31 cellular contexts compared by ENCODE assay signal in genomic region chr13:77061362-77061761, GRCh38.
"Had no signal": no experiment of that assay in that cellular context is flagged by ENCODE, and none has a peak within 500 bp of the region (broad histone marks: within the 10 kb centered on the region; RNA-seq: fewer than 3 reads in every experiment).

No MANE protein-coding gene starts in this region.

- H3K4me3 ChIP-seq: coronary artery, dorsolateral prefrontal cortex, gastrocnemius medialis, heart left ventricle had no signal

- ATAC-seq: activated CD4-positive, alpha-beta T cell treated with anti-CD3 and anti-CD28 coated beads for 36 hours; activated CD8-positive, alpha-beta memory T cell treated with anti-CD3 and anti-CD28 coated beads, Interleukin-2, amount 10 ng/mL, durations not matched to agents 7 days and 5 days; activated CD8-positive, alpha-beta T cell treated with anti-CD3 and anti-CD28 coated beads, Interleukin-2, amount 10 ng/mL, durations not matched to agents 7 days and 5 days; esophagus mucosa; foreskin keratinocyte; gastrocnemius medialis; heart left ventricle had no signal

- H3K27me3 ChIP-seq: brain microvascular endothelial cell, dorsolateral prefrontal cortex, foreskin keratinocyte, gastrocnemius medialis, heart left ventricle had no signal

- H3K27ac ChIP-seq: brain microvascular endothelial cell, coronary artery, dorsolateral prefrontal cortex, foreskin keratinocyte, gastrocnemius medialis, heart left ventricle had no signal

- FAIRE-seq: astrocyte, bronchial epithelial cell had no signal

- H3K27ac Mint-ChIP-seq: activated CD4-positive, alpha-beta memory T cell treated with anti-CD3 and anti-CD28 coated beads for 36 hours; activated CD4-positive, alpha-beta T cell treated with anti-CD3 and anti-CD28 coated beads for 36 hours; activated CD4-positive, alpha-beta T cell treated with anti-CD3 and anti-CD28 coated beads, Interleukin-2, amount 10 ng/mL, durations not matched to agents 24 days and 14 days; activated CD8-positive, alpha-beta memory T cell treated with anti-CD3 and anti-CD28 coated beads, Interleukin-2, amount 10 ng/mL, durations not matched to agents 7 days and 5 days; activated CD8-positive, alpha-beta T cell treated with anti-CD3 and anti-CD28 coated beads, Interleukin-2, amount 10 ng/mL, durations not matched to agents 7 days and 5 days; activated T-helper 1 cell treated with anti-CD3 and anti-CD28 coated beads, Interleukin-12 subunit alpha, Interleukin-12 subunit beta, Interleukin-2, Interleukin-4 antibody, amounts not matched to agents 30 ng/mL and 10 ng/mL and 1 ng/mL, durations not matched to agents 14 hours and 24 hours and 36 hours; activated T-helper 2 cell treated with anti-CD3 and anti-CD28 coated beads, Interferon-gamma antibody, Interleukin-2, Interleukin-4, amounts not matched to agents 10 μg/mL and 5 μg/mL and 100 μg/mL, durations not matched to agents 14 hours and 24 hours and 36 hours; dendritic cell treated with granulocyte-macrophage colony-stimulating factor and Interleukin-4, amounts not matched to agents 40 ng/mL and 50 ng/mL, for 4 days; endodermal cell had no signal

- H3K4me1 Mint-ChIP-seq: activated CD4-positive, alpha-beta T cell treated with anti-CD3 and anti-CD28 coated beads, Interleukin-2, amount 10 ng/mL, durations not matched to agents 24 days and 14 days; activated CD8-positive, alpha-beta memory T cell treated with anti-CD3 and anti-CD28 coated beads, Interleukin-2, amount 10 ng/mL, durations not matched to agents 7 days and 5 days; central memory CD8-positive, alpha-beta T cell had no signal

- DNase-seq: activated CD4-positive, alpha-beta memory T cell treated with anti-CD3 and anti-CD28 coated beads for 36 hours; activated CD4-positive, alpha-beta T cell treated with anti-CD3 and anti-CD28 coated beads for 36 hours; activated CD4-positive, alpha-beta T cell treated with anti-CD3 and anti-CD28 coated beads, Interleukin-2, amount 10 ng/mL, durations not matched to agents 24 days and 14 days; activated CD4-positive, CD25-positive, alpha-beta regulatory T cell; activated CD4-positive, CD25-positive, alpha-beta regulatory T cell treated with anti-CD3 and anti-CD28 coated beads, Interleukin-2, amount 50 U/mL, for 72 hours; activated CD8-positive, alpha-beta memory T cell treated with anti-CD3 and anti-CD28 coated beads, Interleukin-2, amount 10 ng/mL, durations not matched to agents 7 days and 5 days; activated CD8-positive, alpha-beta memory T cell treated with anti-CD3 and anti-CD28 coated beads, Interleukin-2, amount 50 U/mL, for 4 hours; activated CD8-positive, alpha-beta T cell treated with anti-CD3 and anti-CD28 coated beads, Interleukin-2, amount 10 ng/mL, durations not matched to agents 7 days and 5 days; activated effector memory CD4-positive, alpha-beta T cell treated with anti-CD3 and anti-CD28 coated beads, Interleukin-2, amount 50 U/mL, for 16 hours; activated naive CD4-positive, alpha-beta T cell treated with anti-CD3 and anti-CD28 coated beads for 36 hours; activated T-cell treated with anti-CD3 and anti-CD28 coated beads, Interleukin-2, amount 50 U/mL, for 1 hour; activated T-cell treated with anti-CD3 and anti-CD28 coated beads, Interleukin-2, amount 50 U/mL, for 48 hours; anterior cingulate cortex; brain microvascular endothelial cell; dorsolateral prefrontal cortex; effector memory CD4-positive, alpha-beta T cell; endodermal cell; foreskin keratinocyte; gastrocnemius medialis; glutamatergic neuron; heart left ventricle; T-helper 2 cell had no signal

- H3K27me3 Mint-ChIP-seq: activated CD4-positive, alpha-beta memory T cell treated with anti-CD3 and anti-CD28 coated beads for 36 hours; activated CD4-positive, alpha-beta T cell treated with anti-CD3 and anti-CD28 coated beads for 36 hours; activated CD4-positive, alpha-beta T cell treated with anti-CD3 and anti-CD28 coated beads, Interleukin-2, amount 10 ng/mL, durations not matched to agents 24 days and 14 days; activated CD8-positive, alpha-beta memory T cell treated with anti-CD3 and anti-CD28 coated beads, Interleukin-2, amount 10 ng/mL, durations not matched to agents 7 days and 5 days; activated naive CD8-positive, alpha-beta T cell; central memory CD8-positive, alpha-beta T cell; dendritic cell treated with granulocyte-macrophage colony-stimulating factor and Interleukin-4, amounts not matched to agents 40 ng/mL and 50 ng/mL, for 4 days had no signal

- H3K9me3 ChIP-seq: gastrocnemius medialis, heart left ventricle had no signal

- H3K4me3 Mint-ChIP-seq: activated CD4-positive, alpha-beta memory T cell treated with anti-CD3 and anti-CD28 coated beads for 36 hours; activated CD4-positive, alpha-beta T cell treated with anti-CD3 and anti-CD28 coated beads for 36 hours; activated CD4-positive, alpha-beta T cell treated with anti-CD3 and anti-CD28 coated beads, Interleukin-2, amount 10 ng/mL, durations not matched to agents 24 days and 14 days; activated CD8-positive, alpha-beta memory T cell treated with anti-CD3 and anti-CD28 coated beads, Interleukin-2, amount 10 ng/mL, durations not matched to agents 7 days and 5 days; activated CD8-positive, alpha-beta T cell treated with anti-CD3 and anti-CD28 coated beads, Interleukin-2, amount 10 ng/mL, durations not matched to agents 7 days and 5 days; activated naive CD4-positive, alpha-beta T cell treated with anti-CD3 and anti-CD28 coated beads for 36 hours; activated naive CD8-positive, alpha-beta T cell; activated T-helper 1 cell treated with anti-CD3 and anti-CD28 coated beads, Interleukin-12 subunit alpha, Interleukin-12 subunit beta, Interleukin-2, Interleukin-4 antibody, amounts not matched to agents 30 ng/mL and 10 ng/mL and 1 ng/mL, durations not matched to agents 14 hours and 24 hours and 36 hours; central memory CD8-positive, alpha-beta T cell; dendritic cell treated with granulocyte-macrophage colony-stimulating factor and Interleukin-4, amounts not matched to agents 40 ng/mL and 50 ng/mL, for 4 days; endodermal cell had no signal

- H3K4me1 ChIP-seq: foreskin keratinocyte had no signal
